ENCODE assay signal across 32 cellular contexts in genomic region chr12:87991483-87991882, GRCh38. TPM values are rescaled to one million over a fixed set of nuclear protein-coding genes. Genes with fewer than 3 reads are reported as not detected.
"Had no signal": no experiment of that assay in that cellular context is flagged by ENCODE, and none has a peak within 500 bp of the region (broad histone marks: within the 10 kb centered on the region; RNA-seq: fewer than 3 reads in every experiment).

No MANE protein-coding gene starts in this region.

- H3K4me1 ChIP-seq: esophagus muscularis mucosa, foreskin keratinocyte, gastroesophageal sphincter, heart right ventricle, lower lobe of right lung, prostate gland, sigmoid colon, suprapubic skin, transverse colon, upper lobe of right lung, uterus had no signal

- ATAC-seq: foreskin keratinocyte; gastroesophageal sphincter; heart right ventricle; left ventricle myocardium superior; lower lobe of right lung; naive thymus-derived CD8-positive, alpha-beta T cell; right cardiac atrium; stimulated activated naive B cell treated with anti-CD40 and anti-IgM and Interleukin-4, amounts not matched to agents 10 μg/mL and 1 μg/mL and 100 μg/mL, for 72 hours; upper lobe of right lung had no signal

- H3K27me3 ChIP-seq: esophagus muscularis mucosa, foreskin keratinocyte, gastroesophageal sphincter, heart right ventricle, sigmoid colon, suprapubic skin, transverse colon, upper lobe of right lung, uterus had no signal

- H3K27ac ChIP-seq: coronary artery, esophagus muscularis mucosa, foreskin keratinocyte, gastroesophageal sphincter, heart right ventricle, lower lobe of right lung, prostate gland, sigmoid colon, suprapubic skin, transverse colon, upper lobe of right lung, uterus had no signal

- H3K36me3 ChIP-seq: esophagus muscularis mucosa, gastroesophageal sphincter, heart right ventricle, lower lobe of right lung, prostate gland, sigmoid colon, suprapubic skin, transverse colon, upper lobe of right lung, uterus had no signal

- DNase-seq: dermis blood vessel endothelial cell; effector memory CD4-positive, alpha-beta T cell; foreskin keratinocyte; glutamatergic neuron; heart right ventricle; hippocampal formation; immature natural killer cell; islet precursor cell; kidney glomerular epithelial cell; left ventricle myocardium superior; lower lobe of right lung; naive thymus-derived CD8-positive, alpha-beta T cell; nephron progenitor cell; nucleus accumbens; right cardiac atrium; sigmoid colon; stimulated activated CD4-positive, alpha-beta T cell treated with anti-CD3 and anti-CD28 coated beads, Interleukin-4, amount 100 ng/mL, for 4 hours; stimulated activated naive B cell treated with anti-CD40 and anti-IgM and Interleukin-4, amounts not matched to agents 10 μg/mL and 1 μg/mL and 100 μg/mL, for 72 hours; transverse colon; upper lobe of right lung; uterus had no signal

- H3K4me3 ChIP-seq: coronary artery, esophagus muscularis mucosa, gastroesophageal sphincter, heart right ventricle, lower lobe of right lung, prostate gland, sigmoid colon, suprapubic skin, transverse colon, upper lobe of right lung, uterus had no signal

- H3K9me3 ChIP-seq: esophagus muscularis mucosa, gastroesophageal sphincter, heart right ventricle, lower lobe of right lung, prostate gland, sigmoid colon, suprapubic skin, transverse colon, upper lobe of right lung had no signal

RNA-seq across cellular contexts. Expression of gene C12orf50, which starts 37.7 kb away (rescaled TPM):
- total RNA-seq: dermis blood vessel endothelial cell, epithelial cell of proximal tubule, esophagus muscularis mucosa, fibroblast of lung, foreskin keratinocyte, gastroesophageal sphincter, left ventricle myocardium superior, lower lobe of right lung, myocyte, osteocyte, sigmoid colon, skeletal muscle tissue, suprapubic skin, transverse colon, upper lobe of right lung had no signal
- polyA plus RNA-seq: endothelial cell of umbilical vein; fibroblast of lung; foreskin keratinocyte; heart right ventricle; immature natural killer cell; naive thymus-derived CD8-positive, alpha-beta T cell; right cardiac atrium; sigmoid colon had no signal
